ENCODE assay signal across 17 cellular contexts in genomic region chr2:101732199-101732598, GRCh38. TPM values are rescaled to one million over a fixed set of nuclear protein-coding genes. Genes with fewer than 3 reads are reported as not detected.
A peak's percentile ranks its signal among the peaks of the same experiment; 100 is the strongest.
DNase-seq lines count a peak whose midpoint lies in the region; ATAC-seq and TF ChIP-seq lines count a peak whose summit lies in the region.
"Had no signal": no experiment of that assay in that cellular context is flagged by ENCODE, and none has a peak within 500 bp of the region (broad histone marks: within the 10 kb centered on the region; RNA-seq: fewer than 3 reads in every experiment).

No MANE protein-coding gene starts in this region.

- H3K9me3 Mint-ChIP-seq in activated CD4-positive, alpha-beta T cell treated with anti-CD3 and anti-CD28 coated beads, Interleukin-2, amount 10 ng/mL, durations not matched to agents 24 days and 14 days = no peaks in the 10 kb centered on the region
- H3K9me3 Mint-ChIP-seq in CD4-positive, alpha-beta T cell = no peaks in the 10 kb centered on the region
- H3K9me3 Mint-ChIP-seq in activated T-helper 17 cell treated with anti-CD3 and anti-CD28 coated beads, Interleukin-2, amount 50 U/mL, for 72 hours = no peaks in the 10 kb centered on the region
- H3K9me3 Mint-ChIP-seq in neural crest cell = no peaks in the 10 kb centered on the region
- H3K9me3 Mint-ChIP-seq: activated T-helper 2 cell treated with anti-CD3 and anti-CD28 coated beads, Interferon-gamma antibody, Interleukin-2, Interleukin-4, amounts not matched to agents 10 μg/mL and 5 μg/mL and 100 μg/mL, durations not matched to agents 14 hours and 24 hours and 36 hours had no signal

- peaks cover 77% of the 10 kb centered on the region for H3K4me1 Mint-ChIP-seq in activated CD4-positive, alpha-beta T cell treated with anti-CD3 and anti-CD28 coated beads, Interleukin-2, amount 10 ng/mL, durations not matched to agents 24 days and 14 days
- H3K4me1 Mint-ChIP-seq in CD4-positive, alpha-beta T cell (ENCODE audit: low read depth) = peaks cover 85% of the 10 kb centered on the region
- peaks cover 54% of the 10 kb centered on the region for H3K4me1 Mint-ChIP-seq in activated T-helper 17 cell treated with anti-CD3 and anti-CD28 coated beads, Interleukin-2, amount 50 U/mL, for 72 hours
- H3K4me1 Mint-ChIP-seq in neural crest cell = peaks cover 57% of the 10 kb centered on the region

- no peaks in the 10 kb centered on the region for H3K9me3 ChIP-seq in CD4-positive, alpha-beta T cell (ENCODE audit: control insufficient read depth, low read length)
- H3K9me3 ChIP-seq: BLaER1, pancreas, SJCRH30 had no signal

- no peak for TF ChIP-seq CTCF in CD4-positive, alpha-beta T cell (IDR thresholded peaks at IDR 0.05)
- TF ChIP-seq CTCF in neural crest cell (conservative IDR thresholded peaks at IDR 0.05) = no peak

- no peak for ATAC-seq in CD4-positive, alpha-beta T cell (ENCODE audit: poor library complexity)
- peak; percentile 38 for ATAC-seq in activated T-helper 17 cell treated with anti-CD3 and anti-CD28 coated beads, Interleukin-2, amount 50 U/mL, for 72 hours (replicated peaks)
- ATAC-seq: pancreas had no signal

- H3K36me3 Mint-ChIP-seq in activated CD4-positive, alpha-beta T cell treated with anti-CD3 and anti-CD28 coated beads, Interleukin-2, amount 10 ng/mL, durations not matched to agents 24 days and 14 days (ENCODE audit: low read depth) = peaks cover 4% of the 10 kb centered on the region
- no peaks in the 10 kb centered on the region for H3K36me3 Mint-ChIP-seq in CD4-positive, alpha-beta T cell (ENCODE audit: low read depth)
- H3K36me3 Mint-ChIP-seq in activated T-helper 17 cell treated with anti-CD3 and anti-CD28 coated beads, Interleukin-2, amount 50 U/mL, for 72 hours (ENCODE audit: low read depth) = no peaks in the 10 kb centered on the region
- no peaks in the 10 kb centered on the region for H3K36me3 Mint-ChIP-seq in neural crest cell (ENCODE audit: low read depth)

- no peak overlapping the region for H3K27ac ChIP-seq in CD4-positive, alpha-beta T cell (ENCODE audit: low read depth, low read length)
- H3K27ac ChIP-seq: BLaER1, hepatocyte, pancreas, SJCRH30, VCaP had no signal

- CTCF ChIA-PET in CD4-positive, alpha-beta T cell (lab: Charles Lee) = no interaction called here

- no peaks in the 10 kb centered on the region for H3K27me3 ChIP-seq in CD4-positive, alpha-beta T cell (ENCODE audit: control insufficient read depth, insufficient read depth, low read length)
- H3K27me3 ChIP-seq: BLaER1, hepatocyte, pancreas, SJCRH30 had no signal

- intact Hi-C loops in activated CD4-positive, alpha-beta T cell treated with anti-CD3 and anti-CD28 coated beads, Interleukin-2, amount 10 ng/mL, durations not matched to agents 24 days and 14 days (cut with micrococcal nuclease) = no loop called here
- intact Hi-C loops in CD4-positive, alpha-beta T cell (cut with DNase I, micrococcal nuclease) = loop anchor here in 1 of 2 experiments (5.0 kb wide), 1 partner anchor 35 kb away; the partner anchor contains the start of gene MAP4K4

- H3K27ac Mint-ChIP-seq in activated CD4-positive, alpha-beta T cell treated with anti-CD3 and anti-CD28 coated beads, Interleukin-2, amount 10 ng/mL, durations not matched to agents 24 days and 14 days = peak overlapping the region; percentile 49
- peak overlapping the region; percentile 28 for H3K27ac Mint-ChIP-seq in CD4-positive, alpha-beta T cell
- peak overlapping the region; percentile 28 for H3K27ac Mint-ChIP-seq in activated T-helper 17 cell treated with anti-CD3 and anti-CD28 coated beads, Interleukin-2, amount 50 U/mL, for 72 hours
- peak overlapping the region; percentile 37 for H3K27ac Mint-ChIP-seq in neural crest cell (ENCODE audit: unreplicated experiment)
- H3K27ac Mint-ChIP-seq: activated T-helper 2 cell treated with anti-CD3 and anti-CD28 coated beads, Interferon-gamma antibody, Interleukin-2, Interleukin-4, amounts not matched to agents 10 μg/mL and 5 μg/mL and 100 μg/mL, durations not matched to agents 14 hours and 24 hours and 36 hours had no signal

- DNase-seq in activated CD4-positive, alpha-beta T cell treated with anti-CD3 and anti-CD28 coated beads, Interleukin-2, amount 10 ng/mL, durations not matched to agents 24 days and 14 days = no peak
- DNase-seq in activated CD4-positive, alpha-beta T cell treated with anti-CD3 and anti-CD28 coated beads for 4 hours = no peak
- DNase-seq in CD4-positive, alpha-beta T cell = no peak
- DNase-seq in neural crest cell (ENCODE audit: low read depth, low spot score) (no peak), amygdala (lab: John Stamatoyannopoulos, UW) (no peak)
- DNase-seq in activated effector memory CD4-positive, alpha-beta T cell treated with Interleukin-2 at 50 U/mL for 16 hours = no peak
- no peak for DNase-seq in effector CD8-positive, alpha-beta T cell (lab: John Stamatoyannopoulos, UW)
- DNase-seq: GOT3, NCI-H1417 treated with DMSO at 0.1 percent for 48 hours, NCI-H2171, pancreas, SJCRH30 had no signal

- POLR2A ChIA-PET in CD4-positive, alpha-beta T cell (lab: Charles Lee) = interaction anchor here (1.0 to 1.8 kb wide), 4 partner anchors 13 to 35 kb away, joined by 4 to 6 read pairs (median 4); partner anchors contain the start of gene MAP4K4

- no peaks in the 10 kb centered on the region for H3K27me3 Mint-ChIP-seq in activated CD4-positive, alpha-beta T cell treated with anti-CD3 and anti-CD28 coated beads, Interleukin-2, amount 10 ng/mL, durations not matched to agents 24 days and 14 days
- H3K27me3 Mint-ChIP-seq in CD4-positive, alpha-beta T cell = no peaks in the 10 kb centered on the region
- H3K27me3 Mint-ChIP-seq in activated T-helper 17 cell treated with anti-CD3 and anti-CD28 coated beads, Interleukin-2, amount 50 U/mL, for 72 hours = no peaks in the 10 kb centered on the region
- no peaks in the 10 kb centered on the region for H3K27me3 Mint-ChIP-seq in neural crest cell (ENCODE audit: low read depth)

- no peak overlapping the region for H3K4me3 Mint-ChIP-seq in activated CD4-positive, alpha-beta T cell treated with anti-CD3 and anti-CD28 coated beads, Interleukin-2, amount 10 ng/mL, durations not matched to agents 24 days and 14 days
- no peak overlapping the region for H3K4me3 Mint-ChIP-seq in CD4-positive, alpha-beta T cell
- peak overlapping the region; percentile 26 for H3K4me3 Mint-ChIP-seq in activated T-helper 17 cell treated with anti-CD3 and anti-CD28 coated beads, Interleukin-2, amount 50 U/mL, for 72 hours
- no peak overlapping the region for H3K4me3 Mint-ChIP-seq in neural crest cell

RNA-seq across cellular contexts. Expression of gene MAP4K4, which starts 34.7 kb away (rescaled TPM):
- total RNA-seq in activated CD4-positive, alpha-beta T cell treated with anti-CD3 and anti-CD28 coated beads, Interleukin-2, amount 10 ng/mL, durations not matched to agents 24 days and 14 days = 41.2 and 42.6 TPM in 2 replicates
- total RNA-seq in CD4-positive, alpha-beta T cell = 10 to 100 TPM; 92.8 to 94.0 TPM
- total RNA-seq in activated T-helper 17 cell treated with anti-CD3 and anti-CD28 coated beads, Interleukin-2, amount 50 U/mL, for 72 hours = 10 to 100 TPM; 26.4 to 54.9 TPM
- total RNA-seq in neural crest cell = 209 and 212 TPM in 2 replicates
